1 cellular context compared by ENCODE assay signal in the genomic region with DNA sequence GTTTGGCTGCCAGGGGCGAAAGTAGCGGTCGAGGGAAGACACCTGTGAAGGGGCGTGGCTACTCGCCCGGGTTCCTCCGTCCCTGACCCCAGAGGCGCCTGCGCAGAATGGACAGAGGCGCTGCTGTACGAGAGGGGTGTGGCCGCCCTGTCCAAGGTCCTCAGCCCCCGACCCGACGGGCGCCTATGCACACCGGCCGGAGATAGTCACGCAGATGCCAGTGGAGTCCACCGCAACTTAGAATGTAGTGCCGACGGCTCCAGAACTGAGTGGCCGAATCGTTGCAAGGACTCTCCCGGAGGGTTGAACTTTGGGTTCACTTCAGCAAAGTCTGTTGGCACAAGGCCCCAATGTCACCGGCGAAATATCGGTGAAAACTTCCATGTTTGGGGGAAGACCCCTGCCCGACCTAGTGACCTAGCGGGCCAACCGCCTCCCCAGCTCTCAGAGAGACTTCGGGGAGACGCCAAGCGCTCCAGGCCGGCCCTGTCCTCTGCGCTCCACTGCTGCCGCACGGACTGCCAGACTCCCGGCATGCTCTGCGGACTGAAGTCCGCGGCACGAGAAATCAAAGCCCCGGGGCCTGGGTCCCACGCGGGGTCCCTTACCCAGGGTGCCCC.
A peak's percentile ranks its signal among the peaks of the same experiment; 100 is the strongest.
TF ChIP-seq lines count a peak whose summit lies in the region.

No MANE protein-coding gene starts in this region.

TF ChIP-seq in HEK293, 187 proteins besides CTCF, POLR2A, EP300 and RAD21 (continued from another document):
- TF ChIP-seq, protein P1, sequence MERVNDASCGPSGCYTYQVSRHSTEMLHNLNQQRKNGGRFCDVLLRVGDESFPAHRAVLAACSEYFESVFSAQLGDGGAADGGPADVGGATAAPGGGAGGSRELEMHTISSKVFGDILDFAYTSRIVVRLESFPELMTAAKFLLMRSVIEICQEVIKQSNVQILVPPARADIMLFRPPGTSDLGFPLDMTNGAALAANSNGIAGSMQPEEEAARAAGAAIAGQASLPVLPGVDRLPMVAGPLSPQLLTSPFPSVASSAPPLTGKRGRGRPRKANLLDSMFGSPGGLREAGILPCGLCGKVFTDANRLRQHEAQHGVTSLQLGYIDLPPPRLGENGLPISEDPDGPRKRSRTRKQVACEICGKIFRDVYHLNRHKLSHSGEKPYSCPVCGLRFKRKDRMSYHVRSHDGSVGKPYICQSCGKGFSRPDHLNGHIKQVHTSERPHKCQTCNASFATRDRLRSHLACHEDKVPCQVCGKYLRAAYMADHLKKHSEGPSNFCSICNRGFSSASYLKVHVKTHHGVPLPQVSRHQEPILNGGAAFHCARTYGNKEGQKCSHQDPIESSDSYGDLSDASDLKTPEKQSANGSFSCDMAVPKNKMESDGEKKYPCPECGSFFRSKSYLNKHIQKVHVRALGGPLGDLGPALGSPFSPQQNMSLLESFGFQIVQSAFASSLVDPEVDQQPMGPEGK (tag by site-specific recombination; IDR thresholded peaks at IDR 0.05), result peak; percentile 62
- TF ChIP-seq, protein P2, sequence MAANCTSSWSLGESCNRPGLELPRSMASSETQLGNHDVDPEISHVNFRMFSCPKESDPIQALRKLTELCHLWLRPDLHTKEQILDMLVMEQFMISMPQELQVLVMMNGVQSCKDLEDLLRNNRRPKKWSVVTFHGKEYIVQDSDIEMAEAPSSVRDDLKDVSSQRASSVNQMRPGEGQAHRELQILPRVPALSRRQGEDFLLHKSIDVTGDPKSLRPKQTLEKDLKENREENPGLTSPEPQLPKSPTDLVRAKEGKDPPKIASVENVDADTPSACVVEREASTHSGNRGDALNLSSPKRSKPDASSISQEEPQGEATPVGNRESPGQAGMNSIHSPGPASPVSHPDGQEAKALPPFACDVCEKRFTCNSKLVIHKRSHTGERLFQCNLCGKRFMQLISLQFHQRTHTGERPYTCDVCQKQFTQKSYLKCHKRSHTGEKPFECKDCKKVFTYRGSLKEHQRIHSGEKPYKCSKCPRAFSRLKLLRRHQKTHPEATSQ (tag by site-specific recombination; IDR thresholded peaks at IDR 0.05), result peak; percentile 73; the same call in 1 of the 2 replicates
- peak; percentile 59 for TF ChIP-seq ZBTB8A (tag by site-specific recombination; IDR thresholded peaks at IDR 0.05)
- 0 out of 2 replicates have a peak, but pooled peaks have one; percentile 11 for TF ChIP-seq ZSCAN30 (tag by site-specific recombination; IDR thresholded peaks at IDR 0.05)
- no peak for TF ChIP-seq ZNF114 (tag by site-specific recombination; IDR thresholded peaks at IDR 0.05)
- peak; percentile 58; the same call in 1 of the 2 replicates for TF ChIP-seq PBX3 (CRISPR knock-in tag; IDR thresholded peaks at IDR 0.05)
- peak; percentile 64 for TF ChIP-seq KLF10 (tag by site-specific recombination; IDR thresholded peaks at IDR 0.05)
- no peak for TF ChIP-seq ZNF169 (tag by site-specific recombination; IDR thresholded peaks at IDR 0.05)
- TF ChIP-seq ZBTB11 (tag by site-specific recombination; conservative IDR thresholded peaks at IDR 0.05; ENCODE audit: low read depth), result no peak
- TF ChIP-seq KLF1 (tag by site-specific recombination; IDR thresholded peaks at IDR 0.05), result peak; percentile 71
- TF ChIP-seq ZNF335 (tag by site-specific recombination; conservative IDR thresholded peaks at IDR 0.05), result peak; percentile 93
- TF ChIP-seq SCRT1 (tag by site-specific recombination; IDR thresholded peaks at IDR 0.05; ENCODE audit: borderline replicate concordance), result no peak
- peak; percentile 71; the same call in 1 of the 2 replicates for TF ChIP-seq KLF16 (tag by site-specific recombination; IDR thresholded peaks at IDR 0.05)
- 0 out of 2 replicates have a peak, but pooled peaks have one; percentile 14 for TF ChIP-seq BCL11B (tag by site-specific recombination; IDR thresholded peaks at IDR 0.05; ENCODE audit: low read depth)
- TF ChIP-seq OVOL3 (tag by site-specific recombination; IDR thresholded peaks at IDR 0.05), result 0 out of 2 replicates have a peak, but pooled peaks have one; percentile 7
- TF ChIP-seq KLF9 (tag by site-specific recombination; IDR thresholded peaks at IDR 0.05; ENCODE audit: low read depth), result peak; percentile 95
- TF ChIP-seq INSM2 (tag by site-specific recombination; IDR thresholded peaks at IDR 0.05), result no peak
- TF ChIP-seq, protein P3, sequence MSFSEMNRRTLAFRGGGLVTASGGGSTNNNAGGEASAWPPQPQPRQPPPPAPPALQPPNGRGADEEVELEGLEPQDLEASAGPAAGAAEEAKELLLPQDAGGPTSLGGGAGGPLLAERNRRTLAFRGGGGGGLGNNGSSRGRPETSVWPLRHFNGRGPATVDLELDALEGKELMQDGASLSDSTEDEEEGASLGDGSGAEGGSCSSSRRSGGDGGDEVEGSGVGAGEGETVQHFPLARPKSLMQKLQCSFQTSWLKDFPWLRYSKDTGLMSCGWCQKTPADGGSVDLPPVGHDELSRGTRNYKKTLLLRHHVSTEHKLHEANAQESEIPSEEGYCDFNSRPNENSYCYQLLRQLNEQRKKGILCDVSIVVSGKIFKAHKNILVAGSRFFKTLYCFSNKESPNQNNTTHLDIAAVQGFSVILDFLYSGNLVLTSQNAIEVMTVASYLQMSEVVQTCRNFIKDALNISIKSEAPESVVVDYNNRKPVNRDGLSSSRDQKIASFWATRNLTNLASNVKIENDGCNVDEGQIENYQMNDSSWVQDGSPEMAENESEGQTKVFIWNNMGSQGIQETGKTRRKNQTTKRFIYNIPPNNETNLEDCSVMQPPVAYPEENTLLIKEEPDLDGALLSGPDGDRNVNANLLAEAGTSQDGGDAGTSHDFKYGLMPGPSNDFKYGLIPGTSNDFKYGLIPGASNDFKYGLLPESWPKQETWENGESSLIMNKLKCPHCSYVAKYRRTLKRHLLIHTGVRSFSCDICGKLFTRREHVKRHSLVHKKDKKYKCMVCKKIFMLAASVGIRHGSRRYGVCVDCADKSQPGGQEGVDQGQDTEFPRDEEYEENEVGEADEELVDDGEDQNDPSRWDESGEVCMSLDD (tag by site-specific recombination; IDR thresholded peaks at IDR 0.05), result peak; percentile 73
